24 cellular contexts compared by ENCODE assay signal in genomic region chr14:57848353-57848752, GRCh38. TPM values are rescaled to one million over a fixed set of nuclear protein-coding genes. Genes with fewer than 3 reads are reported as not detected.
DNase-seq lines count a peak whose midpoint lies in the region; ATAC-seq and TF ChIP-seq lines count a peak whose summit lies in the region.
"Had no signal": no experiment of that assay in that cellular context is flagged by ENCODE, and none has a peak within 500 bp of the region (broad histone marks: within the 10 kb centered on the region; RNA-seq: fewer than 3 reads in every experiment).

No MANE protein-coding gene starts in this region.

- no peaks in the 10 kb centered on the region for H3F3A ChIP-seq in PC-3 (ENCODE audit: low read length, unreplicated experiment)

- intact Hi-C loops in PC-3 (cut with micrococcal nuclease) (no loop called here), left lung (cut with DNase I) (no loop called here)

- POLR2A ChIA-PET in PC-3 (lab: Charles Lee; ENCODE audit: unreplicated experiment) = no interaction called here

- H3K9me3 ChIP-seq in PC-3 (ENCODE audit: low read length) = no peaks in the 10 kb centered on the region
- H3K9me3 ChIP-seq in subcutaneous abdominal adipose tissue (ENCODE audit: control insufficient read depth in 5 of 5, low read length in 5 of 5) = no peaks in the 10 kb centered on the region
- no peaks in the 10 kb centered on the region for H3K9me3 ChIP-seq in left lung
- H3K9me3 ChIP-seq: BE2C had no signal

- H3K9ac ChIP-seq in PC-3 (ENCODE audit: low read length) (no peak overlapping the region), subcutaneous abdominal adipose tissue (ENCODE audit: low read length in 5 of 5) (no peak overlapping the region)

- H3K27ac ChIP-seq in PC-3 (ENCODE audit: low read length) (no peak overlapping the region), subcutaneous abdominal adipose tissue (ENCODE audit: low read depth, low read length) (peak overlapping the region; percentile 22), left lung (no peak overlapping the region)

- H3K36me3 ChIP-seq in PC-3 (ENCODE audit: low read depth, low read length) = no peaks in the 10 kb centered on the region
- no peaks in the 10 kb centered on the region for H3K36me3 ChIP-seq in subcutaneous abdominal adipose tissue (ENCODE audit: control insufficient read depth in 5 of 5, insufficient read depth in 5 of 5, low read length in 5 of 5)
- H3K36me3 ChIP-seq in left lung = no peaks in the 10 kb centered on the region
- H3K36me3 ChIP-seq: BE2C had no signal

- H4K20me1 ChIP-seq in PC-3 (ENCODE audit: low read length) = no peaks in the 10 kb centered on the region

- peaks cover 53% of the 10 kb centered on the region for H3K27me3 ChIP-seq in PC-3 (ENCODE audit: low read length)
- H3K27me3 ChIP-seq in subcutaneous abdominal adipose tissue (ENCODE audit: control insufficient read depth in 5 of 5, insufficient read depth in 4 of 5, low read length in 5 of 5) = peaks cover 0 to 3% (median 0%) of the 10 kb centered on the region in 5 donors
- no peaks in the 10 kb centered on the region for H3K27me3 ChIP-seq in left lung
- H3K27me3 ChIP-seq: BE2C had no signal

- H3K9me2 ChIP-seq in PC-3 (replicated peaks; ENCODE audit: low read length) = no peaks in the 10 kb centered on the region

- DNase-seq in GM03348 (ENCODE audit: low spot score) (peak; percentile 28), PC-3 (peak; percentile 31), fibroblast of peridontal ligament (ENCODE audit: extremely low read depth) (peak; percentile 85), GM20000 (ENCODE audit: low spot score) (no peak), Ammon's horn (ENCODE audit: low spot score) (no peak), left lung (no peak)
- no peak for DNase-seq in activated CD8-positive, alpha-beta memory T cell treated with anti-CD3 and anti-CD28 coated beads, Interleukin-2, amount 50 U/mL, for 4 hours
- DNase-seq: BE2C, DMS53, EL, GOT3, Karpas-422, MV-4-11, NCI-H1694, NCI-H2081 treated with DMSO at 0.1 percent for 48 hours, NCI-H446, NCI-H526, Right ventricle myocardium superior had no signal

- no TSS peak for BruUV-seq in PC-3 (replicated peaks; lab: Mats Ljungman, UMichigan)

- H2AFZ ChIP-seq in PC-3 (ENCODE audit: low read length) = no peak overlapping the region

- TF ChIP-seq CTCF in PC-3 (conservative IDR thresholded peaks at IDR 0.05; ENCODE audit: low read depth, low read length) (no peak), GM20000 (IDR thresholded peaks at IDR 0.05; ENCODE audit: extremely low read depth, missing control alignments) (no peak), left lung (IDR thresholded peaks at IDR 0.05) (no peak)

- H3K4me3 ChIP-seq in PC-3 (ENCODE audit: low read length) (no peak overlapping the region), subcutaneous abdominal adipose tissue (ENCODE audit: low read depth in 1 of 5, low read length in 5 of 5) (no peak overlapping the region), left lung (no peak overlapping the region)
- H3K4me3 ChIP-seq: GM12878 had no signal

- no peak overlapping the region for H3K4me2 ChIP-seq in PC-3 (ENCODE audit: low read length)

- CTCF ChIA-PET in PC-3 (lab: Charles Lee) = no interaction called here

- ATAC-seq in PC-3 = no peak
- ATAC-seq in left lung = no peak
- ATAC-seq: GM12878, HCT116 had no signal

- H3K4me1 ChIP-seq in PC-3 (ENCODE audit: insufficient read depth, low read length) = no peaks in the 10 kb centered on the region
- peaks cover 0 to 6% (median 3%) of the 10 kb centered on the region in 5 donors for H3K4me1 ChIP-seq in subcutaneous abdominal adipose tissue (ENCODE audit: control insufficient read depth in 5 of 5, insufficient read depth in 5 of 5, low read length in 5 of 5)
- H3K4me1 ChIP-seq in left lung = no peaks in the 10 kb centered on the region
- H3K4me1 ChIP-seq: BE2C had no signal

- no peaks in the 10 kb centered on the region for H3K79me2 ChIP-seq in PC-3 (ENCODE audit: low read length)

RNA-seq across cellular contexts. Expression of gene SLC35F4, which starts 17.5 kb away (rescaled TPM):
- total RNA-seq in PC-3 (2014; rRNA removed) (not detected in 2 replicates), left lung (not detected)
- total RNA-seq: GM12878, M059J, OCI-LY7, Right ventricle myocardium superior, RPMI7951 had no signal

Comparison
In these comparisons a context has a peak if more than half of its experiments do, and no peak if none do; other contexts are left out.
1. DNase-seq: peak in GM03348 (single experiment), PC-3 (single experiment) and fibroblast of peridontal ligament (single experiment); none in GM20000 (single experiment), Ammon's horn (single experiment), activated CD8-positive, alpha-beta memory T cell treated with anti-CD3 and anti-CD28 coated beads, Interleukin-2, amount 50 U/mL, for 4 hours (single experiment) and left lung (0 of 2).